10 cellular contexts compared by ENCODE assay signal in the genomic region with DNA sequence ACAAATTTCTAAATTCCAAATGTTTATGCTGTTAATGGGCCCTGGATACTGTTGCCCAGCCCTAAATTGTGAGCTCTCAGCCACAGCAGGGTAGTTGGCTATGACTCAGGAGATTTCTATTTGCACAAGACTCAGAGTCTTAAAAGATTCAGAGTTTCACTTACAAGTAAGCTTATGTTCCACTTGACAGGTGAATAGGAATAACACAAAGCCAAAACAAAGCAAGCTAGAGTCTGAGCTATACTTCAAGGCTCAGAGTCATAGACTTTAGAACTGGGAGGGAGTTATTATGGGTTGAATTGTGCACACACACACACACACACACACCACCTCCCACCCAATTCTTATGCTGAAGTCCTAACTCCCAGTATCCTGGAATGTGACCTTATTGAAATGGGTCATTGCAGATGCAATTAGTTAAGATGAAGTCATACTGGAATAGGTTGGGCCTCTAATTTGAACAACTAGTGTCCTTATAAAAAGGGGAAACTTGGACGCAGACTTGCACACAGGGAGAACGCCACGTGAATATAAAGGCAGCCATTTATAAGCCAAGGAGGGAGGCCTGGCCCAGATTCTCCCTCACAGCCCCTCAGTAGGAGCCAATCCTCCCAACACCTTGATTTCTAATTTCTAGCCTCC. TPM values are rescaled to one million over a fixed set of nuclear protein-coding genes. Genes with fewer than 3 reads are reported as not detected.
DNase-seq lines count a peak whose midpoint lies in the region; ATAC-seq and TF ChIP-seq lines count a peak whose summit lies in the region.
"Had no signal": no experiment of that assay in that cellular context is flagged by ENCODE, and none has a peak within 500 bp of the region (broad histone marks: within the 10 kb centered on the region; RNA-seq: fewer than 3 reads in every experiment).

No MANE protein-coding gene starts in this region.

- no peaks in the 10 kb centered on the region for H3K27me3 ChIP-seq in HUES48 (ENCODE audit: control insufficient read depth, insufficient read depth, low read length)

- H3K36me3 ChIP-seq in HUES48 (ENCODE audit: control insufficient read depth, insufficient read depth, low read length) (no peaks in the 10 kb centered on the region), mesodermal cell (ENCODE audit: control insufficient read depth, insufficient read depth, low read length) (no peaks in the 10 kb centered on the region)

- peak; percentile 35 for DNase-seq in AG09309 (ENCODE audit: low read depth)
- peak; percentile 72 for DNase-seq in cerebellar cortex (ENCODE audit: low spot score)
- DNase-seq in COLO668 (lab: John Stamatoyannopoulos, UW; ENCODE audit: unreplicated experiment) = no peak
- no peak for DNase-seq in NCI-H345 treated with DMSO at 0.1 percent for 48 hours (lab: John Stamatoyannopoulos, UW; ENCODE audit: unreplicated experiment)
- DNase-seq: NCI-H2171 treated with DMSO at 0.1 percent for 48 hours; stimulated activated CD4-positive, alpha-beta T cell treated with anti-CD3 and anti-CD28 coated beads, Interleukin-15, amount 100 ng/mL, for 24 hours had no signal

- TF ChIP-seq CTCF in AG09309 (IDR thresholded peaks at IDR 0.05; ENCODE audit: control insufficient read depth, insufficient read depth, low read depth, low read length, missing control alignments) = no peak

- H3K4me1 ChIP-seq in HUES48 (ENCODE audit: control insufficient read depth, insufficient read depth, low read length) = peaks cover 14% of the 10 kb centered on the region
- H3K4me1 ChIP-seq in mesodermal cell (ENCODE audit: control insufficient read depth, insufficient read depth, low read length, poor library complexity, severe bottlenecking) = peaks cover 9% of the 10 kb centered on the region

- 38 to 59% methylated on average over 3 of the region's 3 CpGs for WGBS in mesodermal cell (ENCODE audit: insufficient coverage in 2 of 2), 2 experiments

- H3K27ac ChIP-seq in HUES48 (ENCODE audit: low read depth, low read length) = peak overlapping the region; percentile 78
- peak overlapping the region; percentile 90 for H3K27ac ChIP-seq in mesodermal cell (ENCODE audit: low read depth, low read length, severe bottlenecking)

- ATAC-seq in GM21825 (IDR thresholded peaks at IDR 0.05; ENCODE audit: unreplicated experiment) = no peak
- no peak for ATAC-seq in HG03520 (IDR thresholded peaks at IDR 0.05; ENCODE audit: unreplicated experiment)

- peak overlapping the region; percentile 36; the same call in 1 of the 2 replicates for H3K9ac ChIP-seq in HUES48 (ENCODE audit: low read depth, low read length)

- no peak overlapping the region for H3K4me3 ChIP-seq in AG09309 (ENCODE audit: control insufficient read depth, low read depth, low read length)
- H3K4me3 ChIP-seq in HUES48 (ENCODE audit: low read depth, low read length) = peak overlapping the region; percentile 6; the same call in 1 of the 2 replicates
- H3K4me3 ChIP-seq in mesodermal cell (ENCODE audit: extremely low read depth, insufficient read depth, low read length, poor library complexity, severe bottlenecking) = no peak overlapping the region

- H3K9me3 ChIP-seq in HUES48 (ENCODE audit: control insufficient read depth, insufficient read depth, low read length) (no peaks in the 10 kb centered on the region), mesodermal cell (ENCODE audit: control insufficient read depth, low read length) (no peaks in the 10 kb centered on the region)

RNA-seq across cellular contexts. Expression of a gene that starts 30.2 kb away (rescaled TPM):
- polyA plus RNA-seq in mesodermal cell (2013, experiment 1 of 2) = 802 TPM
- polyA plus RNA-seq in mesodermal cell (2013, experiment 2 of 2) = 748 TPM

Comparison
In these comparisons a context has a peak if more than half of its experiments do, and no peak if none do; other contexts are left out.
1. DNase-seq: peak in AG09309 (single experiment) and cerebellar cortex (single experiment); none in COLO668 (single experiment) and NCI-H345 treated with DMSO at 0.1 percent for 48 hours (single experiment).